ENCODE assay signal across 32 cellular contexts in the genomic region with DNA sequence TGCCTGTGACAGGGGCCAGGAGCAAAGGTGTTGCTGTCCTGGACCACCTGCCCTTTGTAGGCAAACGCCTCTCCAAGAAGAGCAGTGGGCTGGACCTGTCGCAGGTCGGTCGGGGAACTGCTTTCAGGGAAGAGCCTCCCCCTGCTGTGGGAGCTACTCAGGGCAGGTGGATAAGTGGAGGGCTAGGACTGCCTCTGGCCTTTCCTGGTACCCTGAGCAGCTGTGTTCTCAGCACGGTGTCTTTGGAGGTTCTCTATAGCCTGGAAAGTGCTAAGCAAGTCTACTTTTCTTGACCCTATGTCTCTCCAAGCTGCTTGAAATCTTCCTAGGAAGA. TPM values are rescaled to one million over a fixed set of nuclear protein-coding genes. Genes with fewer than 3 reads are reported as not detected.
"Had no signal": no experiment of that assay in that cellular context is flagged by ENCODE, and none has a peak within 500 bp of the region (broad histone marks: within the 10 kb centered on the region; RNA-seq: fewer than 3 reads in every experiment).

No MANE protein-coding gene starts in this region.

- H2AFZ ChIP-seq: parathyroid adenoma had no signal

- DNase-seq: activated CD4-positive, alpha-beta T cell treated with anti-CD3 and anti-CD28 coated beads for 1 hour; activated CD4-positive, alpha-beta T cell treated with anti-CD3 and anti-CD28 coated beads, Interleukin-2, amount 50 U/mL, for 1 hour; activated CD8-positive, alpha-beta memory T cell treated with anti-CD3 and anti-CD28 coated beads, Interleukin-2, amount 10 ng/mL, durations not matched to agents 7 days and 5 days; activated CD8-positive, alpha-beta T cell treated with anti-CD3 and anti-CD28 coated beads, Interleukin-2, amount 10 ng/mL, durations not matched to agents 7 days and 5 days; activated naive CD4-positive, alpha-beta T cell; activated T-cell treated with anti-CD3 and anti-CD28 coated beads, Interleukin-2, amount 50 U/mL, for 72 hours; central memory CD4-positive, alpha-beta T cell; foreskin keratinocyte; heart left ventricle; hypothalamus; left lung; lower lobe of right lung; mesenchymal stem cell; naive thymus-derived CD8-positive, alpha-beta T cell; occipital lobe; psoas muscle; stimulated activated CD4-positive, alpha-beta T cell treated with anti-CD3 and anti-CD28 coated beads, Interleukin-1b, Interleukin-23, amount 100 ng/mL, for 48 hours; stimulated activated CD4-positive, alpha-beta T cell treated with anti-CD3 and anti-CD28 coated beads, Interleukin-4, amount 100 ng/mL, for 4 hours; stimulated activated CD8-positive, alpha-beta memory T cell treated with anti-CD3 and anti-CD28 coated beads, Interleukin-4, amount 100 ng/mL, for 48 hours; stimulated activated naive B cell treated with anti-CD40 and anti-IgM and Interleukin-4, amounts not matched to agents 10 μg/mL and 1 μg/mL and 100 μg/mL, for 72 hours; T-helper 9 cell; testis; transverse colon had no signal

- H3K9me3 ChIP-seq: breast epithelium, heart left ventricle, left lung, lower lobe of right lung, psoas muscle, testis, transverse colon had no signal

- H3K9me3 Mint-ChIP-seq: activated naive CD4-positive, alpha-beta T cell treated with anti-CD3 and anti-CD28 coated beads, Interleukin-2, amount 50 U/mL, for 72 hours; activated T-cell treated with anti-CD3 and anti-CD28 coated beads, Interleukin-2, amount 50 U/mL, for 72 hours; naive thymus-derived CD8-positive, alpha-beta T cell; neural crest cell; stimulated activated naive B cell treated with anti-CD40 and anti-IgM and Interleukin-4, amounts not matched to agents 10 μg/mL and 1 μg/mL and 100 μg/mL, for 72 hours; T-helper 1 cell treated with Interleukin-12 subunit alpha and Interleukin-12 subunit beta and Interleukin-4 antibody, amounts not matched to agents 30 μg/mL and 1 μg/mL, for 36 hours had no signal

- H3K4me2 ChIP-seq: smooth muscle cell had no signal

- H3K27ac ChIP-seq: breast epithelium, foreskin keratinocyte, heart left ventricle, left lung, lower lobe of right lung, parathyroid adenoma, psoas muscle, testis, transverse colon had no signal

- H3K4me3 ChIP-seq: breast epithelium, heart left ventricle, left lung, lower lobe of right lung, psoas muscle, smooth muscle cell, testis, transverse colon had no signal

- H3K27me3 ChIP-seq: breast epithelium, testis had no signal

- H3K79me2 ChIP-seq: parathyroid adenoma had no signal

- H3K9ac ChIP-seq: parathyroid adenoma had no signal

- ATAC-seq: activated CD8-positive, alpha-beta memory T cell treated with anti-CD3 and anti-CD28 coated beads, Interleukin-2, amount 10 ng/mL, durations not matched to agents 7 days and 5 days; activated CD8-positive, alpha-beta T cell treated with anti-CD3 and anti-CD28 coated beads, Interleukin-2, amount 10 ng/mL, durations not matched to agents 7 days and 5 days; activated naive CD4-positive, alpha-beta T cell treated with anti-CD3 and anti-CD28 coated beads, Interleukin-2, amount 50 U/mL, for 72 hours; activated T-cell treated with anti-CD3 and anti-CD28 coated beads, Interleukin-2, amount 50 U/mL, for 72 hours; esophagus mucosa; foreskin keratinocyte; left lung; lower lobe of right lung; naive thymus-derived CD8-positive, alpha-beta T cell; psoas muscle; stimulated activated naive B cell treated with anti-CD40 and anti-IgM and Interleukin-4, amounts not matched to agents 10 μg/mL and 1 μg/mL and 100 μg/mL, for 72 hours had no signal

- H3K27ac Mint-ChIP-seq: activated CD8-positive, alpha-beta memory T cell treated with anti-CD3 and anti-CD28 coated beads, Interleukin-2, amount 10 ng/mL, durations not matched to agents 7 days and 5 days; activated CD8-positive, alpha-beta T cell treated with anti-CD3 and anti-CD28 coated beads, Interleukin-2, amount 10 ng/mL, durations not matched to agents 7 days and 5 days; activated T-cell treated with anti-CD3 and anti-CD28 coated beads, Interleukin-2, amount 50 U/mL, for 72 hours; naive thymus-derived CD8-positive, alpha-beta T cell; stimulated activated naive B cell treated with anti-CD40 and anti-IgM and Interleukin-4, amounts not matched to agents 10 μg/mL and 1 μg/mL and 100 μg/mL, for 72 hours; T-helper 1 cell treated with Interleukin-12 subunit alpha and Interleukin-12 subunit beta and Interleukin-4 antibody, amounts not matched to agents 30 μg/mL and 1 μg/mL, for 36 hours had no signal

- FAIRE-seq: islet of Langerhans had no signal

- H3K4me1 Mint-ChIP-seq: stimulated activated naive B cell treated with anti-CD40 and anti-IgM and Interleukin-4, amounts not matched to agents 10 μg/mL and 1 μg/mL and 100 μg/mL, for 72 hours had no signal

- H3K4me1 ChIP-seq: breast epithelium, foreskin keratinocyte, heart left ventricle, left lung, lower lobe of right lung, parathyroid adenoma, psoas muscle, testis, transverse colon had no signal

- H3K36me3 Mint-ChIP-seq: activated CD8-positive, alpha-beta memory T cell treated with anti-CD3 and anti-CD28 coated beads, Interleukin-2, amount 10 ng/mL, durations not matched to agents 7 days and 5 days; activated naive CD4-positive, alpha-beta T cell treated with anti-CD3 and anti-CD28 coated beads, Interleukin-2, amount 50 U/mL, for 72 hours; naive thymus-derived CD8-positive, alpha-beta T cell; stimulated activated naive B cell treated with anti-CD40 and anti-IgM and Interleukin-4, amounts not matched to agents 10 μg/mL and 1 μg/mL and 100 μg/mL, for 72 hours had no signal

- H3K36me3 ChIP-seq: breast epithelium, heart left ventricle, left lung, lower lobe of right lung, transverse colon had no signal

- H3K4me3 Mint-ChIP-seq: activated CD8-positive, alpha-beta memory T cell treated with anti-CD3 and anti-CD28 coated beads, Interleukin-2, amount 10 ng/mL, durations not matched to agents 7 days and 5 days; activated CD8-positive, alpha-beta T cell treated with anti-CD3 and anti-CD28 coated beads, Interleukin-2, amount 10 ng/mL, durations not matched to agents 7 days and 5 days; activated T-cell treated with anti-CD3 and anti-CD28 coated beads, Interleukin-2, amount 50 U/mL, for 72 hours; naive thymus-derived CD8-positive, alpha-beta T cell; neural crest cell; stimulated activated naive B cell treated with anti-CD40 and anti-IgM and Interleukin-4, amounts not matched to agents 10 μg/mL and 1 μg/mL and 100 μg/mL, for 72 hours; T-helper 1 cell treated with Interleukin-12 subunit alpha and Interleukin-12 subunit beta and Interleukin-4 antibody, amounts not matched to agents 30 μg/mL and 1 μg/mL, for 36 hours had no signal

RNA-seq across cellular contexts. Expression of a gene that starts 35.0 kb away (rescaled TPM):
- total RNA-seq: activated CD8-positive, alpha-beta memory T cell treated with anti-CD3 and anti-CD28 coated beads, Interleukin-2, amount 10 ng/mL, durations not matched to agents 7 days and 5 days; activated CD8-positive, alpha-beta T cell treated with anti-CD3 and anti-CD28 coated beads, Interleukin-2, amount 10 ng/mL, durations not matched to agents 7 days and 5 days; activated naive CD4-positive, alpha-beta T cell treated with anti-CD3 and anti-CD28 coated beads, Interleukin-2, amount 50 U/mL, for 72 hours; activated T-cell treated with anti-CD3 and anti-CD28 coated beads, Interleukin-2, amount 50 U/mL, for 72 hours; foreskin keratinocyte; heart left ventricle; naive thymus-derived CD8-positive, alpha-beta T cell; neural crest cell; occipital lobe; psoas muscle; smooth muscle cell; transverse colon; urinary bladder had no signal
- polyA plus RNA-seq: foreskin keratinocyte; naive thymus-derived CD8-positive, alpha-beta T cell; smooth muscle cell; urinary bladder had no signal
